33 cellular contexts compared by ENCODE assay signal in the genomic region with DNA sequence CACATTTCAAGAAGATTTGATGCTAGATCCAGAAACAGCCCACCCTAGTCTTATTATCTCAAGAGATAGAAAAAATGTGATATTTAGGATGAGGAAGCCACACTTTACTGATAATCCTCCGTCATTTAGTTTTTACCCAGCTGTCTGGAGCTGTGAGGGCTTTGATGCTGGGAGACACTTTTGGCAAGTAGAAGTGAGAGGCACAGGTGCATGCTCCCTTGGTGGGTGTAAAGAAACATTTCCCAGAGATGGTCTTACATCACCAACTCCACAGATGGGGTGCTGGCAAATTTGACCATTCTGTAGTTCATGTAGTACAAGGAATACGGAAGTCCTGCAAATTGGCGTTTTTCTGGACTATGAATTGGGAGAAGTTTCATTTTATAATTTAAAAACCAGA. TPM values are rescaled to one million over a fixed set of nuclear protein-coding genes. Genes with fewer than 3 reads are reported as not detected.
"Had no signal": no experiment of that assay in that cellular context is flagged by ENCODE, and none has a peak within 500 bp of the region (broad histone marks: within the 10 kb centered on the region; RNA-seq: fewer than 3 reads in every experiment).

No MANE protein-coding gene starts in this region.

- H3K36me3 ChIP-seq: adrenal gland, ascending aorta, breast epithelium, cardiac muscle cell, colonic mucosa, esophagus squamous epithelium, gastroesophageal sphincter, heart right ventricle, WERI-Rb-1 had no signal

- H3K27ac ChIP-seq: adrenal gland, ascending aorta, breast epithelium, cardiac muscle cell, colonic mucosa, epithelial cell of prostate, esophagus squamous epithelium, gastroesophageal sphincter, heart right ventricle, WERI-Rb-1 had no signal

- DNase-seq: activated B cell treated with CpG ODN at 0.5 μM for 24 hours; activated CD4-positive, alpha-beta T cell treated with anti-CD3 and anti-CD28 coated beads for 48 hours; activated CD4-positive, alpha-beta T cell treated with anti-CD3 and anti-CD28 coated beads, Interleukin-2, amount 50 U/mL, for 1 hour; activated CD4-positive, alpha-beta T cell treated with anti-CD3 and anti-CD28 coated beads, Interleukin-2, amount 50 U/mL, for 48 hours; activated CD8-positive, alpha-beta memory T cell treated with anti-CD3 and anti-CD28 coated beads for 24 hours; activated CD8-positive, alpha-beta T cell treated with anti-CD3 and anti-CD28 coated beads for 36 hours; activated effector memory CD4-positive, alpha-beta T cell treated with anti-CD3 and anti-CD28 coated beads, Interleukin-2, amount 50 U/mL, for 16 hours; activated naive CD4-positive, alpha-beta T cell treated with anti-CD3 and anti-CD28 coated beads for 36 hours; activated naive CD8-positive, alpha-beta T cell treated with anti-CD3 and anti-CD28 coated beads for 36 hours; activated naive CD8-positive, alpha-beta T cell treated with anti-CD3 and anti-CD28 coated beads, Interleukin-2, amount 50 U/mL, for 24 hours; activated T-cell treated with anti-CD3 and anti-CD28 coated beads, Interleukin-2, amount 50 U/mL, for 4 hours; adrenal gland; central memory CD4-positive, alpha-beta T cell; cerebellar nuclear complex; colonic mucosa; effector CD8-positive, alpha-beta T cell; esophagus squamous epithelium; foreskin melanocyte; heart right ventricle; T-helper 17 cell; T1000; WERI-Rb-1 had no signal

- ATAC-seq: activated CD4-positive, CD25-positive, alpha-beta regulatory T cell treated with anti-CD3 and anti-CD28 coated beads, Interleukin-2, amount 50 U/mL, for 24 hours; activated CD8-positive, alpha-beta T cell treated with anti-CD3 and anti-CD28 coated beads for 36 hours; activated naive CD8-positive, alpha-beta T cell treated with anti-CD3 and anti-CD28 coated beads, Interleukin-2, amount 50 U/mL, for 24 hours; activated T-cell treated with anti-CD3 and anti-CD28 coated beads, Interleukin-2, amount 50 U/mL, for 4 hours; activated T-helper 17 cell treated with anti-CD3 and anti-CD28 coated beads, Interleukin-2, amount 50 U/mL, for 72 hours; gastroesophageal sphincter; heart right ventricle; T-helper 17 cell had no signal

- H3K4me1 ChIP-seq: adrenal gland, ascending aorta, breast epithelium, colonic mucosa, esophagus squamous epithelium, gastroesophageal sphincter, heart right ventricle had no signal

- H3K9me3 ChIP-seq: adrenal gland, ascending aorta, breast epithelium, colonic mucosa, esophagus squamous epithelium, gastroesophageal sphincter, heart right ventricle had no signal

- H3K4me3 ChIP-seq: adrenal gland, ascending aorta, breast epithelium, cardiac muscle cell, colonic mucosa, esophagus squamous epithelium, gastroesophageal sphincter, heart right ventricle had no signal

- FAIRE-seq: endometrium, endothelial cell of umbilical vein had no signal

RNA-seq across cellular contexts. Expression of gene TRIM61, which starts 28.5 kb away (rescaled TPM):
- total RNA-seq: ascending aorta, dermis microvascular lymphatic vessel endothelial cell, glomerular endothelial cell had no signal
